In the genomic region with DNA sequence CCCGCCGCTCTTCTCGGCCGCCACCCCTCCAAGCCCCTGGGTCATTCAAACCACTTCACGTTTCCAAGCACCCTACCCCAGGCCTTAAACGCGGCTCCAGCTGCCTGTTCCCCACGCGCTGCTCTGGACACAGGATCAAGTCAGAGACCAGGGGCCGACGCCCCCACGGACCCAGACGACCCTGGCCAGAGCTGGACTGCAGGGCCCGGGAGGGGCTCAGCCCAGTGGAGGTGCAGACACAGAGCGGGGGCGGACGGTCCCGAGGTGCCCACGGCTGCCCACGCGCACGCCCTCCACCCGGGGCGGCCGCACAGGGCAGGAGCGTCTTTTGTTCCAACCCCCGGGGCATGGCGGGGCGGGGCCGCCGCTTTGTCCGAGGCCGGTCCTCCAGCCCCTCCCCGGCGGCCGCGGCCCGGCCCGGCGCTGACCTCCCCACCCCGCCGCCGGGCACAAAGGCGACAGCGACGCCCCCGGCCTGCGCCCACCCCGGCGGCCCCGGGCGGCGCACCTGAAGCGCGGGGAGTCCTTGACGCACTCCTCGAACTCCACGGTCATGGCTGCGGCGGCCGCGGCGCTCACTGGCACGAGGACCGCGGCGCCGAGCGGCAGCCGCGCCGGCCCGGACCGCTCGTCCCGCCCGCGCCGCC, we compare ENCODE assay signal across 8 cellular contexts. TPM values are rescaled to one million over a fixed set of nuclear protein-coding genes. Genes with fewer than 3 reads are reported as not detected.
DNase-seq lines count a peak whose midpoint lies in the region; ATAC-seq, FAIRE-seq and TF ChIP-seq lines count a peak whose summit lies in the region.

No MANE protein-coding gene starts in this region.

- H3K23ac ChIP-seq in neuronal stem cell (ENCODE audit: low read depth, low read length, poor library complexity), result peak overlapping the region; percentile 66

- no peak for TF ChIP-seq RAD21 in HCT116 (IDR thresholded peaks at IDR 0.05; ENCODE audit: low read depth)

- no peak overlapping the region for H4K91ac ChIP-seq in neuronal stem cell (ENCODE audit: low read depth, low read length, poor library complexity)

- no peak overlapping the region for H4K8ac ChIP-seq in neuronal stem cell (ENCODE audit: low read depth, low read length)

- H3K9me3 ChIP-seq in HCT116 (ENCODE audit: control insufficient read depth in 1 of 2, insufficient read depth in 1 of 2, low read depth in 1 of 2, low read length in 2 of 2), result no peaks in the 10 kb centered on the region
- no peaks in the 10 kb centered on the region for H3K9me3 ChIP-seq in esophagus muscularis mucosa
- H3K9me3 ChIP-seq in neuronal stem cell (replicated peaks in 1 of 2; ENCODE audit: control insufficient read depth in 2 of 2, insufficient read depth in 1 of 2, low read depth in 1 of 2, low read length in 2 of 2), result no peaks in the 10 kb centered on the region

- peak overlapping the region; percentile 76 for H3K4ac ChIP-seq in neuronal stem cell (ENCODE audit: low read length)

- no peaks in the 10 kb centered on the region for H3K9me2 ChIP-seq in HCT116 (ENCODE audit: insufficient read depth)

- H3K9ac ChIP-seq in HCT116 (ENCODE audit: low read length) (peak overlapping the region; percentile 79), neuronal stem cell (ENCODE audit: low read depth, low read length, poor library complexity) (peak overlapping the region; percentile 94)

- H3K4me3 ChIP-seq in GM12865 (ENCODE audit: low read depth, low read length) (peak overlapping the region; percentile 70), HCT116 (replicated peaks in 1 of 2; ENCODE audit: low read depth in 1 of 2, low read length in 2 of 2) (peak overlapping the region; percentile 60 to 86), esophagus muscularis mucosa (peak overlapping the region; percentile 67 to 91 (median 81)), neuronal stem cell (ENCODE audit: low read length in 2 of 2) (peak overlapping the region; percentile 75 to 93)

- peaks cover 36 to 60% of the 10 kb centered on the region in 2 experiments for H3K4me1 ChIP-seq in HCT116 (ENCODE audit: control insufficient read depth in 1 of 2, insufficient read depth in 2 of 2, low read length in 2 of 2)
- peaks cover 48 to 68% (median 61%) of the 10 kb centered on the region in 4 donors for H3K4me1 ChIP-seq in esophagus muscularis mucosa
- H3K4me1 ChIP-seq in neuronal stem cell (ENCODE audit: control insufficient read depth in 2 of 2, insufficient read depth in 1 of 2, low read depth in 1 of 2, low read length in 2 of 2), result peaks cover 36 to 38% of the 10 kb centered on the region in 2 donors

- H2BK12ac ChIP-seq in neuronal stem cell (ENCODE audit: low read length), result no peak overlapping the region

- TF ChIP-seq CTCF in GM12865 (IDR thresholded peaks at IDR 0.05; ENCODE audit: insufficient read depth, low read depth, low read length, missing control alignments) (no peak), HCT116 (IDR thresholded peaks at IDR 0.05 in 2 of 3, conservative IDR thresholded peaks at IDR 0.05 in 1 of 3; ENCODE audit: borderline replicate concordance in 1 of 3, insufficient read depth in 1 of 3, low read depth in 2 of 3, low read length in 2 of 3) (no peak), esophagus muscularis mucosa (IDR thresholded peaks at IDR 0.05) (no peak)

- peak overlapping the region; percentile 37 for H2BK15ac ChIP-seq in neuronal stem cell (ENCODE audit: low read length)

- BruUV-seq in HCT116 (replicated peaks; lab: Mats Ljungman, UMichigan), result no TSS peak

- H3K18ac ChIP-seq in neuronal stem cell (ENCODE audit: low read length), result peak overlapping the region; percentile 91

- H3K79me2 ChIP-seq in HCT116 (ENCODE audit: insufficient read depth, low read length), result peaks cover 44% of the 10 kb centered on the region

- no peak for TF ChIP-seq EP300 in esophagus muscularis mucosa (IDR thresholded peaks at IDR 0.05)

- H3K36me3 ChIP-seq in HCT116 (ENCODE audit: control insufficient read depth in 1 of 2, insufficient read depth in 2 of 2, low read length in 2 of 2) (peaks cover 5 to 13% of the 10 kb centered on the region in 2 experiments; a peak in 3 of 4 replicates), esophagus muscularis mucosa (peaks cover 15 to 29% (median 27%) of the 10 kb centered on the region in 4 donors), neuronal stem cell (replicated peaks in 1 of 2; ENCODE audit: control insufficient read depth in 2 of 2, insufficient read depth in 2 of 2, low read length in 2 of 2) (peaks cover 21 to 32% of the 10 kb centered on the region in 2 donors)

- H3K4me2 ChIP-seq in HCT116 (ENCODE audit: low read length) (peak overlapping the region; percentile 99), neuronal stem cell (ENCODE audit: insufficient read depth, low read length, poor library complexity, severe bottlenecking) (peak overlapping the region; percentile 91)

- peaks cover 18% of the 10 kb centered on the region for H3K79me1 ChIP-seq in neuronal stem cell (ENCODE audit: low read depth, low read length)

- no peaks in the 10 kb centered on the region for H3K27me3 ChIP-seq in HCT116 (ENCODE audit: insufficient read depth, low read length)
- H3K27me3 ChIP-seq in esophagus muscularis mucosa, result no peaks in the 10 kb centered on the region
- H3K27me3 ChIP-seq in neuronal stem cell (ENCODE audit: control insufficient read depth in 3 of 3, insufficient read depth in 3 of 3, low read depth in 1 of 3, low read length in 3 of 3), result peaks cover 0 to 2% (median 0%) of the 10 kb centered on the region in 3 experiments

- DNase-seq in GM12865 (ENCODE audit: low read depth) (peak; percentile 35), HCT116 (ENCODE audit: low read depth, low spot score) (no peak), esophagus muscularis mucosa (ENCODE audit: extremely low spot score) (no peak), neuronal stem cell (ENCODE audit: low spot score) (no peak), GM19238 (ENCODE audit: insufficient read length, low spot score) (no peak), DMS114 treated with DMSO at 0.1 percent for 48 hours (lab: John Stamatoyannopoulos, UW; ENCODE audit: unreplicated experiment) (no peak), GM19239 (ENCODE audit: insufficient read length, low spot score) (no peak)

- RAD21 ChIA-PET in HCT116 (lab: Charles Lee; ENCODE audit: low non-redundant PET in 1 of 2, low total read pairs in 2 of 2, uncharacterized antibody in 2 of 2, unreplicated experiment in 2 of 2), result no interaction called here

- 0% methylated on average over 10 of the region's 79 CpGs for WGBS in esophagus muscularis mucosa
- WGBS in neuronal stem cell (ENCODE audit: extremely low coverage in 2 of 2, insufficient read length in 2 of 2, insufficient replicate concordance in 1 of 2), 2 donors, result no CpG with 5 or more reads among the region's 79 CpGs

- peaks cover 3% of the 10 kb centered on the region; the same call in 1 of the 2 replicates for H4K20me1 ChIP-seq in HCT116 (ENCODE audit: insufficient read depth)

- TF ChIP-seq POLR2A in HCT116 (IDR thresholded peaks at IDR 0.05; ENCODE audit: borderline replicate concordance, extremely low read depth, insufficient read depth, insufficient read length) (no peak), Raji (IDR thresholded peaks at IDR 0.05; ENCODE audit: insufficient read depth, low read depth, low read length) (peak; percentile 61), esophagus muscularis mucosa (IDR thresholded peaks at IDR 0.05; ENCODE audit: low read depth) (no peak)

- H2AK5ac ChIP-seq in neuronal stem cell (ENCODE audit: low read depth, low read length), result peak overlapping the region; percentile 90

- peak; percentile 11 for ATAC-seq in HCT116

- H3K27ac ChIP-seq in HCT116 (ENCODE audit: low read depth, low read length), result peak overlapping the region; percentile 99
- peak overlapping the region; percentile 83 to 96 (median 94) for H3K27ac ChIP-seq in esophagus muscularis mucosa (replicated peaks in 1 of 4)
- H3K27ac ChIP-seq in neuronal stem cell (replicated peaks; ENCODE audit: low read length), result peak overlapping the region; percentile 46

- intact Hi-C loops in HCT116 (cut with micrococcal nuclease), result loop anchor here (5.0 kb wide), 1 partner anchor 40 kb away; the partner anchor contains the start of gene DVL1
- intact Hi-C loops in esophagus muscularis mucosa (cut with DNase I), result no loop called here

- H2AFZ ChIP-seq in HCT116 (ENCODE audit: low read depth, low read length, poor library complexity, severe bottlenecking), result no peak overlapping the region
- H2AFZ ChIP-seq in neuronal stem cell (ENCODE audit: low read length), result peak overlapping the region; percentile 75

- H2BK5ac ChIP-seq in neuronal stem cell (ENCODE audit: low read length), result no peak overlapping the region

- peak overlapping the region; percentile 82 for H3K14ac ChIP-seq in neuronal stem cell (ENCODE audit: low read length)

- CTCF ChIA-PET in HCT116 (lab: Charles Lee), result no interaction called here

- POLR2A ChIA-PET in HCT116 (lab: Charles Lee), result no interaction called here

- FAIRE-seq in GM19239 (lab: Jason Lieb, UNC), result no peak

- no peak overlapping the region for H2BK120ac ChIP-seq in neuronal stem cell (ENCODE audit: low read depth, low read length)

TF ChIP-seq in HCT116, 20 proteins besides CTCF, POLR2A, EP300 and RAD21:
- TF ChIP-seq EZH2 (IDR thresholded peaks at IDR 0.05) (no peak), ZFX (IDR thresholded peaks at IDR 0.05) (peak; percentile 45; the same call in 1 of the 2 replicates)

RNA-seq across cellular contexts. Expression of gene ACAP3, which starts 0.3 kb away (rescaled TPM):
- 38.8 TPM for total RNA-seq in HCT116 (2021; ENCODE audit: unreplicated experiment)
- 28.8 and 32.5 TPM in 2 replicates for polyA plus RNA-seq in HCT116 (2012)
- 10 to 100 TPM; 34.8 to 63.2 (median 47.4) TPM for total RNA-seq in esophagus muscularis mucosa
- 19.8 TPM for polyA plus RNA-seq in neuronal stem cell (2013, experiment 1 of 2)
- polyA plus RNA-seq in neuronal stem cell (2013, experiment 2 of 2), result 18.5 TPM

RNA-seq across cellular contexts. Expression of gene PUSL1, which starts 1.0 kb away (rescaled TPM):
- 47.2 TPM for total RNA-seq in HCT116 (2021; ENCODE audit: unreplicated experiment)
- 29.8 and 33.2 TPM in 2 replicates for polyA plus RNA-seq in HCT116 (2012)
- total RNA-seq in esophagus muscularis mucosa, result 10 to 100 TPM; 10.3 to 24.7 (median 21.7) TPM
- polyA plus RNA-seq in neuronal stem cell (2013, experiment 1 of 2), result 15.2 TPM
- 15.0 TPM for polyA plus RNA-seq in neuronal stem cell (2013, experiment 2 of 2)

RNA-seq across cellular contexts. Expression of gene INTS11, which starts 17.1 kb away (rescaled TPM):
- total RNA-seq in HCT116 (2021; ENCODE audit: unreplicated experiment), result 161 TPM
- polyA plus RNA-seq in HCT116 (2012), result 161 and 165 TPM in 2 replicates
- 100 to 1,000 TPM in 1 of 4 donors, 10 to 100 TPM in 3; 75.9 to 121 (median 87.8) TPM for total RNA-seq in esophagus muscularis mucosa
- 73.8 TPM for polyA plus RNA-seq in neuronal stem cell (2013, experiment 1 of 2)
- 72.0 TPM for polyA plus RNA-seq in neuronal stem cell (2013, experiment 2 of 2)

RNA-seq across cellular contexts. Expression of gene CPTP, which starts 17.2 kb away (rescaled TPM):
- total RNA-seq in HCT116 (2021; ENCODE audit: unreplicated experiment) (16.3 TPM), esophagus muscularis mucosa (10 to 100 TPM; 15.4 to 44.9 (median 31.5) TPM)
- polyA plus RNA-seq in HCT116 (2012), result 11.2 and 13.9 TPM in 2 replicates
- 9.4 TPM for polyA plus RNA-seq in neuronal stem cell (2013, experiment 1 of 2)
- polyA plus RNA-seq in neuronal stem cell (2013, experiment 2 of 2), result 9.2 TPM

RNA-seq across cellular contexts. Expression of gene TAS1R3, which starts 23.7 kb away (rescaled TPM):
- total RNA-seq in HCT116 (2021; ENCODE audit: unreplicated experiment) (0.07 TPM), esophagus muscularis mucosa (under 1 TPM in 2 of 4 donors, not detected in 2; 0.17 to 0.32 TPM)
- 0.33 and 0.37 TPM in 2 replicates for polyA plus RNA-seq in HCT116 (2012)
- 0.14 TPM for polyA plus RNA-seq in neuronal stem cell (2013, experiment 1 of 2)
- 0.12 TPM for polyA plus RNA-seq in neuronal stem cell (2013, experiment 2 of 2)

Comparison
In these comparisons a context has a peak if more than half of its experiments do, and no peak if none do; other contexts are left out.
1. H3K27ac ChIP-seq: peak in every context shown above with its lines; median percentile 99 in HCT116; 94 in esophagus muscularis mucosa; 46 in neuronal stem cell.